1 cellular context compared by ENCODE assay signal in the genomic region with DNA sequence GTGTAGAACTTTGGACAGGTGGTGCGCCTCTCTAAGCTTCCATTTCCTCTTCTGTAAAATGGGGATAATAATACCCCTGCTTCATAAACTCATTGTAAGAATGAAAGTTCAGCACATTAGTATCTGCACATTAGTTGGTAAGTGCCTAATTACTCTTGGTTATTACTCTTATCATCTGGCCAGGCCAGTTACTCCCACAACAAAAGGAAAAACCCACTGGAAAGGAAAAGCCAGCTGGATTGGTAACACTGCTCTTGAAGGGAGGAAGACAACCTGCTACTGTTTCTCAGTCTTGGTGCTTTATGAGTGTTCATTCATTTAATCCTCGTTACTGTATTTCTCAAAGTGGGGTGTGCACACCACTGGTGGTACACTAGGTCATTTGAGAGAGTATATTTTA.
TF ChIP-seq lines count a peak whose summit lies in the region.

No MANE protein-coding gene starts in this region.

TF ChIP-seq in GM12878, 131 proteins besides CTCF, POLR2A, EP300 and RAD21 (continued from another document and continues in another):
- TF ChIP-seq BHLHE40 (IDR thresholded peaks at IDR 0.05; ENCODE audit: borderline replicate concordance in 1 of 2, low read depth in 2 of 2, low read length in 1 of 2) (0 out of 4 replicates have a peak, but pooled peaks of 1 of the 2 experiments have one; percentile 15), ZZZ3 (IDR thresholded peaks at IDR 0.05; ENCODE audit: control insufficient read depth, insufficient read length, low read depth) (no peak), NFXL1 (IDR thresholded peaks at IDR 0.05; ENCODE audit: borderline replicate concordance) (no peak), SMAD5 (IDR thresholded peaks at IDR 0.05; ENCODE audit: low read depth) (no peak), SMARCA5 (IDR thresholded peaks at IDR 0.05) (peak; percentile 8; the same call in 1 of the 2 replicates), RBBP5 (conservative IDR thresholded peaks at IDR 0.05) (no peak), RB1 (IDR thresholded peaks at IDR 0.05; ENCODE audit: borderline replicate concordance) (no peak), ZNF622 (IDR thresholded peaks at IDR 0.05) (no peak), MLLT1 (IDR thresholded peaks at IDR 0.05) (no peak), CBFB (IDR thresholded peaks at IDR 0.05; ENCODE audit: low read depth) (no peak), E2F4 (IDR thresholded peaks at IDR 0.05; ENCODE audit: low read depth, low read length) (no peak), PKNOX1 (IDR thresholded peaks at IDR 0.05) (no peak), TCF3 (IDR thresholded peaks at IDR 0.05; ENCODE audit: borderline replicate concordance, insufficient read depth, low read depth, low read length) (0 out of 2 replicates have a peak, but pooled peaks have one; percentile 14), ZBED1 (IDR thresholded peaks at IDR 0.05; ENCODE audit: borderline replicate concordance) (no peak), HDAC6 (IDR thresholded peaks at IDR 0.05; ENCODE audit: unreplicated experiment) (no peak), IKZF2 (IDR thresholded peaks at IDR 0.05) (peak; percentile 61 to 63; a peak in 3 of 4 replicates), HDAC2 (IDR thresholded peaks at IDR 0.05) (no peak), CHD4 (IDR thresholded peaks at IDR 0.05) (no peak), FOXM1 (IDR thresholded peaks at IDR 0.05; ENCODE audit: low read depth, low read length) (no peak), ATF2 (IDR thresholded peaks at IDR 0.05; ENCODE audit: low read length) (no peak), CBX3 (IDR thresholded peaks at IDR 0.05; ENCODE audit: borderline replicate concordance, low read depth) (no peak), PAX5 (IDR thresholded peaks at IDR 0.05; ENCODE audit: borderline replicate concordance, low read depth, low read length) (no peak), ZNF24 (IDR thresholded peaks at IDR 0.05) (0 out of 2 replicates have a peak, but pooled peaks have one; percentile 17), NR2C2 (IDR thresholded peaks at IDR 0.05; ENCODE audit: borderline replicate concordance, control insufficient read depth, insufficient read length, low read depth) (no peak), LARP7 (IDR thresholded peaks at IDR 0.05) (no peak), SP1 (IDR thresholded peaks at IDR 0.05; ENCODE audit: low read depth, low read length) (no peak), STAT1 (conservative IDR thresholded peaks at IDR 0.05) (no peak), NR2C1 (IDR thresholded peaks at IDR 0.05) (no peak), NRF1 (conservative IDR thresholded peaks at IDR 0.05; ENCODE audit: low read depth, low read length) (no peak), YY1 (IDR thresholded peaks at IDR 0.05; ENCODE audit: low read depth, low read length) (no peak), TARDBP (IDR thresholded peaks at IDR 0.05; ENCODE audit: borderline replicate concordance) (no peak), IKZF1 (conservative IDR thresholded peaks at IDR 0.05) (peak; percentile 66; the same call in 1 of the 2 replicates), RFX5 (IDR thresholded peaks at IDR 0.05; ENCODE audit: low read depth, low read length) (no peak), POU2F2 (IDR thresholded peaks at IDR 0.05; ENCODE audit: borderline replicate concordance, low read depth, low read length) (no peak), SPI1 (IDR thresholded peaks at IDR 0.05; ENCODE audit: borderline replicate concordance, insufficient read depth, low read depth, low read length) (0 out of 2 replicates have a peak, but pooled peaks have one; percentile 12), CREM (IDR thresholded peaks at IDR 0.05; ENCODE audit: low read depth) (no peak)
- TF ChIP-seq, protein P1, sequence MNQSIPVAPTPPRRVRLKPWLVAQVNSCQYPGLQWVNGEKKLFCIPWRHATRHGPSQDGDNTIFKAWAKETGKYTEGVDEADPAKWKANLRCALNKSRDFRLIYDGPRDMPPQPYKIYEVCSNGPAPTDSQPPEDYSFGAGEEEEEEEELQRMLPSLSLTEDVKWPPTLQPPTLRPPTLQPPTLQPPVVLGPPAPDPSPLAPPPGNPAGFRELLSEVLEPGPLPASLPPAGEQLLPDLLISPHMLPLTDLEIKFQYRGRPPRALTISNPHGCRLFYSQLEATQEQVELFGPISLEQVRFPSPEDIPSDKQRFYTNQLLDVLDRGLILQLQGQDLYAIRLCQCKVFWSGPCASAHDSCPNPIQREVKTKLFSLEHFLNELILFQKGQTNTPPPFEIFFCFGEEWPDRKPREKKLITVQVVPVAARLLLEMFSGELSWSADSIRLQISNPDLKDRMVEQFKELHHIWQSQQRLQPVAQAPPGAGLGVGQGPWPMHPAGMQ (IDR thresholded peaks at IDR 0.05; ENCODE audit: borderline replicate concordance) = no peak
- TF ChIP-seq, protein P2, sequence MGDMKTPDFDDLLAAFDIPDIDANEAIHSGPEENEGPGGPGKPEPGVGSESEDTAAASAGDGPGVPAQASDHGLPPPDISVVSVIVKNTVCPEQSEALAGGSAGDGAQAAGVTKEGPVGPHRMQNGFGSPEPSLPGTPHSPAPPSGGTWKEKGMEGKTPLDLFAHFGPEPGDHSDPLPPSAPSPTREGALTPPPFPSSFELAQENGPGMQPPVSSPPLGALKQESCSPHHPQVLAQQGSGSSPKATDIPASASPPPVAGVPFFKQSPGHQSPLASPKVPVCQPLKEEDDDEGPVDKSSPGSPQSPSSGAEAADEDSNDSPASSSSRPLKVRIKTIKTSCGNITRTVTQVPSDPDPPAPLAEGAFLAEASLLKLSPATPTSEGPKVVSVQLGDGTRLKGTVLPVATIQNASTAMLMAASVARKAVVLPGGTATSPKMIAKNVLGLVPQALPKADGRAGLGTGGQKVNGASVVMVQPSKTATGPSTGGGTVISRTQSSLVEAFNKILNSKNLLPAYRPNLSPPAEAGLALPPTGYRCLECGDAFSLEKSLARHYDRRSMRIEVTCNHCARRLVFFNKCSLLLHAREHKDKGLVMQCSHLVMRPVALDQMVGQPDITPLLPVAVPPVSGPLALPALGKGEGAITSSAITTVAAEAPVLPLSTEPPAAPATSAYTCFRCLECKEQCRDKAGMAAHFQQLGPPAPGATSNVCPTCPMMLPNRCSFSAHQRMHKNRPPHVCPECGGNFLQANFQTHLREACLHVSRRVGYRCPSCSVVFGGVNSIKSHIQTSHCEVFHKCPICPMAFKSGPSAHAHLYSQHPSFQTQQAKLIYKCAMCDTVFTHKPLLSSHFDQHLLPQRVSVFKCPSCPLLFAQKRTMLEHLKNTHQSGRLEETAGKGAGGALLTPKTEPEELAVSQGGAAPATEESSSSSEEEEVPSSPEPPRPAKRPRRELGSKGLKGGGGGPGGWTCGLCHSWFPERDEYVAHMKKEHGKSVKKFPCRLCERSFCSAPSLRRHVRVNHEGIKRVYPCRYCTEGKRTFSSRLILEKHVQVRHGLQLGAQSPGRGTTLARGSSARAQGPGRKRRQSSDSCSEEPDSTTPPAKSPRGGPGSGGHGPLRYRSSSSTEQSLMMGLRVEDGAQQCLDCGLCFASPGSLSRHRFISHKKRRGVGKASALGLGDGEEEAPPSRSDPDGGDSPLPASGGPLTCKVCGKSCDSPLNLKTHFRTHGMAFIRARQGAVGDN (IDR thresholded peaks at IDR 0.05) = no peak
- TF ChIP-seq, protein P3, sequence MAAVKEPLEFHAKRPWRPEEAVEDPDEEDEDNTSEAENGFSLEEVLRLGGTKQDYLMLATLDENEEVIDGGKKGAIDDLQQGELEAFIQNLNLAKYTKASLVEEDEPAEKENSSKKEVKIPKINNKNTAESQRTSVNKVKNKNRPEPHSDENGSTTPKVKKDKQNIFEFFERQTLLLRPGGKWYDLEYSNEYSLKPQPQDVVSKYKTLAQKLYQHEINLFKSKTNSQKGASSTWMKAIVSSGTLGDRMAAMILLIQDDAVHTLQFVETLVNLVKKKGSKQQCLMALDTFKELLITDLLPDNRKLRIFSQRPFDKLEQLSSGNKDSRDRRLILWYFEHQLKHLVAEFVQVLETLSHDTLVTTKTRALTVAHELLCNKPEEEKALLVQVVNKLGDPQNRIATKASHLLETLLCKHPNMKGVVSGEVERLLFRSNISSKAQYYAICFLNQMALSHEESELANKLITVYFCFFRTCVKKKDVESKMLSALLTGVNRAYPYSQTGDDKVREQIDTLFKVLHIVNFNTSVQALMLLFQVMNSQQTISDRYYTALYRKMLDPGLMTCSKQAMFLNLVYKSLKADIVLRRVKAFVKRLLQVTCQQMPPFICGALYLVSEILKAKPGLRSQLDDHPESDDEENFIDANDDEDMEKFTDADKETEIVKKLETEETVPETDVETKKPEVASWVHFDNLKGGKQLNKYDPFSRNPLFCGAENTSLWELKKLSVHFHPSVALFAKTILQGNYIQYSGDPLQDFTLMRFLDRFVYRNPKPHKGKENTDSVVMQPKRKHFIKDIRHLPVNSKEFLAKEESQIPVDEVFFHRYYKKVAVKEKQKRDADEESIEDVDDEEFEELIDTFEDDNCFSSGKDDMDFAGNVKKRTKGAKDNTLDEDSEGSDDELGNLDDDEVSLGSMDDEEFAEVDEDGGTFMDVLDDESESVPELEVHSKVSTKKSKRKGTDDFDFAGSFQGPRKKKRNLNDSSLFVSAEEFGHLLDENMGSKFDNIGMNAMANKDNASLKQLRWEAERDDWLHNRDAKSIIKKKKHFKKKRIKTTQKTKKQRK (IDR thresholded peaks at IDR 0.05; ENCODE audit: low read depth, low read length) = no peak
- TF ChIP-seq, protein P4, sequence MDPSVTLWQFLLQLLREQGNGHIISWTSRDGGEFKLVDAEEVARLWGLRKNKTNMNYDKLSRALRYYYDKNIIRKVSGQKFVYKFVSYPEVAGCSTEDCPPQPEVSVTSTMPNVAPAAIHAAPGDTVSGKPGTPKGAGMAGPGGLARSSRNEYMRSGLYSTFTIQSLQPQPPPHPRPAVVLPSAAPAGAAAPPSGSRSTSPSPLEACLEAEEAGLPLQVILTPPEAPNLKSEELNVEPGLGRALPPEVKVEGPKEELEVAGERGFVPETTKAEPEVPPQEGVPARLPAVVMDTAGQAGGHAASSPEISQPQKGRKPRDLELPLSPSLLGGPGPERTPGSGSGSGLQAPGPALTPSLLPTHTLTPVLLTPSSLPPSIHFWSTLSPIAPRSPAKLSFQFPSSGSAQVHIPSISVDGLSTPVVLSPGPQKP (IDR thresholded peaks at IDR 0.05; ENCODE audit: low read depth, low read length) = no peak
- TF ChIP-seq, protein P5, sequence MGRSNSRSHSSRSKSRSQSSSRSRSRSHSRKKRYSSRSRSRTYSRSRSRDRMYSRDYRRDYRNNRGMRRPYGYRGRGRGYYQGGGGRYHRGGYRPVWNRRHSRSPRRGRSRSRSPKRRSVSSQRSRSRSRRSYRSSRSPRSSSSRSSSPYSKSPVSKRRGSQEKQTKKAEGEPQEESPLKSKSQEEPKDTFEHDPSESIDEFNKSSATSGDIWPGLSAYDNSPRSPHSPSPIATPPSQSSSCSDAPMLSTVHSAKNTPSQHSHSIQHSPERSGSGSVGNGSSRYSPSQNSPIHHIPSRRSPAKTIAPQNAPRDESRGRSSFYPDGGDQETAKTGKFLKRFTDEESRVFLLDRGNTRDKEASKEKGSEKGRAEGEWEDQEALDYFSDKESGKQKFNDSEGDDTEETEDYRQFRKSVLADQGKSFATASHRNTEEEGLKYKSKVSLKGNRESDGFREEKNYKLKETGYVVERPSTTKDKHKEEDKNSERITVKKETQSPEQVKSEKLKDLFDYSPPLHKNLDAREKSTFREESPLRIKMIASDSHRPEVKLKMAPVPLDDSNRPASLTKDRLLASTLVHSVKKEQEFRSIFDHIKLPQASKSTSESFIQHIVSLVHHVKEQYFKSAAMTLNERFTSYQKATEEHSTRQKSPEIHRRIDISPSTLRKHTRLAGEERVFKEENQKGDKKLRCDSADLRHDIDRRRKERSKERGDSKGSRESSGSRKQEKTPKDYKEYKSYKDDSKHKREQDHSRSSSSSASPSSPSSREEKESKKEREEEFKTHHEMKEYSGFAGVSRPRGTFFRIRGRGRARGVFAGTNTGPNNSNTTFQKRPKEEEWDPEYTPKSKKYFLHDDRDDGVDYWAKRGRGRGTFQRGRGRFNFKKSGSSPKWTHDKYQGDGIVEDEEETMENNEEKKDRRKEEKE (IDR thresholded peaks at IDR 0.05) = no peak
- TF ChIP-seq, protein P6, sequence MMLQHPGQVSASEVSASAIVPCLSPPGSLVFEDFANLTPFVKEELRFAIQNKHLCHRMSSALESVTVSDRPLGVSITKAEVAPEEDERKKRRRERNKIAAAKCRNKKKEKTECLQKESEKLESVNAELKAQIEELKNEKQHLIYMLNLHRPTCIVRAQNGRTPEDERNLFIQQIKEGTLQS (IDR thresholded peaks at IDR 0.05; ENCODE audit: borderline replicate concordance, extremely low read depth, low read depth, low read length) = no peak
